25 cellular contexts compared by ENCODE assay signal in genomic region chr7:137577184-137577583, GRCh38.
A peak's percentile ranks its signal among the peaks of the same experiment; 100 is the strongest.
DNase-seq lines count a peak whose midpoint lies in the region; ATAC-seq, FAIRE-seq and TF ChIP-seq lines count a peak whose summit lies in the region.
"Had no signal": no experiment of that assay in that cellular context is flagged by ENCODE, and none has a peak within 500 bp of the region (broad histone marks: within the 10 kb centered on the region; RNA-seq: fewer than 3 reads in every experiment).

No MANE protein-coding gene starts in this region.

- TF ChIP-seq POLR2A in H54 (IDR thresholded peaks at IDR 0.05; ENCODE audit: low read depth, low read length): no peak

- no peak overlapping the region for H3K4me3 ChIP-seq in fibroblast of pulmonary artery (replicated peaks; ENCODE audit: low read depth, low read length)
- H3K4me3 ChIP-seq: BLaER1 treated with 17β-estradiol and CSF1 and Interleukin-3, amounts not matched to agents 10 nM and 100 nM; K562; Peyer's patch had no signal

- DNase-seq in H54 (ENCODE audit: insufficient read length, low spot score) (no peak), fibroblast of pulmonary artery (ENCODE audit: low read depth) (peak; percentile 11), NCI-H2081 (lab: John Stamatoyannopoulos, UW) (no peak), SKM-1 treated with dmso at 0.1 percent for 144 hours (lab: John Stamatoyannopoulos, UW; ENCODE audit: unreplicated experiment) (no peak)
- DNase-seq in activated CD4-positive, alpha-beta T cell treated with anti-CD3 and anti-CD28 coated beads, Interleukin-2, amount 50 U/mL, for 4 hours: no peak
- DNase-seq: ACHN; Caco-2; CD4-positive, alpha-beta memory T cell; DMS153; GDM1; H9; HFFc6; NCI-H1092 treated with DMSO at 0.1 percent for 48 hours; NCI-H146; NCI-H2029 treated with DMSO at 0.1 percent for 48 hours; NCI-H2171; NCI-H345; NCI-H524; NCI-H774; Peyer's patch had no signal

- peak; percentile 6 for FAIRE-seq in H54 (lab: Jason Lieb, UNC)
- FAIRE-seq: GM18507, K562 had no signal

- ATAC-seq in SK-N-SH treated with all-trans-retinoic acid at 6 μM for 48 hours: peak; percentile 29; the same call in 1 of the 3 replicates
- ATAC-seq in GM19395 (IDR thresholded peaks at IDR 0.05; ENCODE audit: unreplicated experiment): no peak
- ATAC-seq: K562 had no signal

- no peak for TF ChIP-seq CTCF in fibroblast of pulmonary artery (IDR thresholded peaks at IDR 0.05; ENCODE audit: low read length, missing control alignments)

TF ChIP-seq in SK-N-SH treated with all-trans-retinoic acid at 6 μM for 48 hours, 23 proteins besides CTCF, POLR2A, EP300 and RAD21:
- peak; percentile 52 for TF ChIP-seq ISL1 (CRISPR knock-in tag; IDR thresholded peaks at IDR 0.05)
- no peak for TF ChIP-seq ZFP3 (CRISPR knock-in tag; IDR thresholded peaks at IDR 0.05)
- TF ChIP-seq PATZ1 (CRISPR knock-in tag; IDR thresholded peaks at IDR 0.05; ENCODE audit: borderline replicate concordance): no peak
